In the genomic region with DNA sequence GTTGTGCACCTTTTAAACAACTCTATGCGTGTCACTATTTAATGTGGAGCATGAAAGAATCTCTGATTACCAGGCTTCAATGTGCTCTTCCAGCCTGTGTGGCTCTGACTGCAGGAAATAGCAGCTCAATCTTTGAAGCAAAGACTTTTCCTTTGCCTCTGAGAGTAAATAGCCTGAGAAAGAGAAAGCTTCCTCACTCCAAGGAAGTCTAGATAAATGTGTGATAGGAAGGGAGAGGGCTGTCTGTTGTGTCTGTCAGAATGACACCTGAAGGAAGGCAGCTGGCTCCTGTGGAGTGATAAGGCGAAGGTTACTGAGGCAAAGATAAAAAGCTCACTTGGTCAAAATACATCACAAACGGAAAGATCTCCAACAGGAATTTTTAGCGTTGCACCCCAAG, we compare ENCODE assay signal across 20 cellular contexts.
DNase-seq lines count a peak whose midpoint lies in the region; ATAC-seq and TF ChIP-seq lines count a peak whose summit lies in the region.
"Had no signal": no experiment of that assay in that cellular context is flagged by ENCODE, and none has a peak within 500 bp of the region (broad histone marks: within the 10 kb centered on the region; RNA-seq: fewer than 3 reads in every experiment).

No MANE protein-coding gene starts in this region.

- TF ChIP-seq CTCF in AG04450 (IDR thresholded peaks at IDR 0.05; ENCODE audit: low read depth, low read length) (no peak), IMR-90 (conservative IDR thresholded peaks at IDR 0.05; ENCODE audit: low read depth, low read length) (no peak), mucosa of descending colon (IDR thresholded peaks at IDR 0.05) (no peak), BE2C (IDR thresholded peaks at IDR 0.05; ENCODE audit: low read depth, low read length) (no peak)

- peak overlapping the region; percentile 98 for H3K18ac ChIP-seq in IMR-90 (ENCODE audit: low read depth, low read length)

- intact Hi-C loops in IMR-90 (cut with micrococcal nuclease) (loop anchor here (2.0 kb wide), 1 partner anchor 203 kb away; no protein-coding TSS in a partner anchor), mucosa of descending colon (cut with DNase I, micrococcal nuclease) (no loop called here), aorta (cut with DNase I) (loop anchor here in 1 of 2 donors (10.0 kb wide), 1 partner anchor 329 kb away; no protein-coding TSS in a partner anchor)

- H3K9me3 ChIP-seq in AG04450 (ENCODE audit: control insufficient read depth, insufficient read depth, low read length) (no peaks in the 10 kb centered on the region), IMR-90 (ENCODE audit: control insufficient read depth, insufficient read depth, low read length) (peaks cover 2% of the 10 kb centered on the region; the same call in 1 of the 2 replicates), mucosa of descending colon (no peaks in the 10 kb centered on the region), aorta (ENCODE audit: control insufficient read depth, low read length) (no peaks in the 10 kb centered on the region), BE2C (no peaks in the 10 kb centered on the region)

- H4K91ac ChIP-seq in IMR-90 (ENCODE audit: insufficient read depth, low read depth, low read length) = peak overlapping the region; percentile 97

- H2AK9ac ChIP-seq in IMR-90 (replicated peaks; ENCODE audit: low read depth, low read length, poor library complexity) = peak overlapping the region; percentile 63

- H2BK5ac ChIP-seq in IMR-90 (ENCODE audit: low read depth, low read length, poor library complexity, severe bottlenecking) = peak overlapping the region; percentile 100

- H3K56ac ChIP-seq in IMR-90 (ENCODE audit: extremely low read depth, insufficient read depth, low read length) = peak overlapping the region; percentile 75; the same call in 1 of the 2 replicates

- H3K4ac ChIP-seq in IMR-90 (ENCODE audit: low read depth, low read length) = peak overlapping the region; percentile 97

- no peak for DNase-seq in AG04450 (ENCODE audit: low read depth, low spot score)
- peak; percentile 32 for DNase-seq in IMR-90
- DNase-seq in dermis blood vessel endothelial cell = peak; percentile 3
- DNase-seq in mucosa of descending colon = no peak
- no peak for DNase-seq in aorta
- no peak for DNase-seq in NCI-H2029 (lab: John Stamatoyannopoulos, UW)
- DNase-seq in BE2C = no peak
- DNase-seq: activated CD4-positive, alpha-beta T cell treated with anti-CD3 and anti-CD28 coated beads for 36 hours; activated T-cell treated with anti-CD3 and anti-CD28 coated beads for 4 hours; COR-L47; hypothalamus; left lung; naive thymus-derived CD4-positive, alpha-beta T cell; NCI-H1436 treated with DMSO at 0.1 percent for 48 hours; NCI-H345; retina; stimulated activated CD4-positive, alpha-beta T cell treated with anti-CD3 and anti-CD28 coated beads, Interleukin-2, amount 100 ng/mL, for 48 hours; T-helper 9 cell had no signal

- H2BK15ac ChIP-seq in IMR-90 (ENCODE audit: low read depth, low read length) = peak overlapping the region; percentile 97; the same call in 2 of the 3 replicates

- dilution Hi-C loops in IMR-90 (cut with HindIII; ENCODE audit: low sequenced_read_pairs, unreplicated experiment) = no loop called here

- H3K27me3 ChIP-seq in AG04450 (ENCODE audit: control insufficient read depth, insufficient read depth, low read length) = no peaks in the 10 kb centered on the region
- H3K27me3 ChIP-seq in IMR-90 (ENCODE audit: control insufficient read depth, insufficient read depth, low read length) = no peaks in the 10 kb centered on the region
- no peaks in the 10 kb centered on the region for H3K27me3 ChIP-seq in aorta (ENCODE audit: control insufficient read depth in 1 of 2, insufficient read depth in 2 of 2, low read length in 1 of 2)
- H3K27me3 ChIP-seq in BE2C = no peaks in the 10 kb centered on the region
- H3K27me3 ChIP-seq: left lung had no signal

- WGBS in IMR-90 (ENCODE audit: extremely low coverage in 2 of 2, insufficient read length in 1 of 2), 2 experiments = no CpG with 5 or more reads among the region's 4 CpGs
- 51 to 52% methylated on average over 4 of the region's 4 CpGs for WGBS in aorta, 2 donors

- no peak overlapping the region for H3K4me3 ChIP-seq in AG04450 (ENCODE audit: low read depth, low read length)
- no peak overlapping the region for H3K4me3 ChIP-seq in IMR-90 (ENCODE audit: insufficient read depth, low read depth, low read length)
- no peak overlapping the region for H3K4me3 ChIP-seq in mucosa of descending colon
- no peak overlapping the region for H3K4me3 ChIP-seq in aorta (ENCODE audit: low read length in 2 of 2)
- H3K4me3 ChIP-seq in BE2C (ENCODE audit: low read depth, low read length) = no peak overlapping the region
- H3K4me3 ChIP-seq: GM12878, left lung had no signal

- H3K79me1 ChIP-seq in IMR-90 (ENCODE audit: low read depth in 1 of 2, low read length in 2 of 2) = no peaks in the 10 kb centered on the region

- BruUV-seq in IMR-90 (replicated peaks; lab: Mats Ljungman, UMichigan) = no TSS peak

- H2BK120ac ChIP-seq in IMR-90 (ENCODE audit: low read depth, low read length) = peak overlapping the region; percentile 99

- peak overlapping the region; percentile 62 for H3K27ac ChIP-seq in AG04450 (ENCODE audit: low read depth, low read length)
- H3K27ac ChIP-seq in IMR-90 (ENCODE audit: insufficient read depth, low read length) = peak overlapping the region; percentile 61; the same call in 1 of the 2 replicates
- no peak overlapping the region for H3K27ac ChIP-seq in aorta (ENCODE audit: low read depth in 1 of 2, low read length in 2 of 2)
- H3K27ac ChIP-seq: left lung had no signal

- peak overlapping the region; percentile 90 for H2AK5ac ChIP-seq in IMR-90 (ENCODE audit: low read depth, low read length)

- CTCF ChIA-PET in AG04450 (lab: Charles Lee) = interaction anchor here (1.2 to 5.3 kb wide), 10 partner anchors 11 to 1120 kb away, joined by 3 to 47 read pairs (median 4); partner anchors contain the start of gene EDIL3
- CTCF ChIA-PET in IMR-90 (lab: Yijun Ruan, JAX) = interaction anchor here (0.7 to 1.8 kb wide), 5 partner anchors 12 to 1123 kb away, joined by 3 to 5 read pairs (median 3); no protein-coding TSS in a partner anchor

- H3K14ac ChIP-seq in IMR-90 (replicated peaks; ENCODE audit: low read depth, low read length) = peak overlapping the region; percentile 84

- H3K4me2 ChIP-seq in IMR-90 (ENCODE audit: low read depth, low read length) = peak overlapping the region; percentile 89

- H4K5ac ChIP-seq in IMR-90 (ENCODE audit: low read depth, low read length) = peak overlapping the region; percentile 99

- H2AFZ ChIP-seq in IMR-90 (replicated peaks; ENCODE audit: low read length, poor library complexity) = peak overlapping the region; percentile 65

- peak overlapping the region; percentile 98 for H2BK20ac ChIP-seq in IMR-90 (ENCODE audit: low read depth, low read length)

- H3K4me1 ChIP-seq in IMR-90 (ENCODE audit: control insufficient read depth, insufficient read depth, low read length) = peaks cover 21% of the 10 kb centered on the region
- H3K4me1 ChIP-seq in mucosa of descending colon (ENCODE audit: low read depth) = peaks cover 12% of the 10 kb centered on the region
- no peaks in the 10 kb centered on the region for H3K4me1 ChIP-seq in aorta (ENCODE audit: control insufficient read depth in 1 of 2, insufficient read depth in 2 of 2, low read length in 2 of 2)
- peaks cover 13% of the 10 kb centered on the region for H3K4me1 ChIP-seq in BE2C

- H3K23ac ChIP-seq in IMR-90 (ENCODE audit: low read depth, low read length) = peak overlapping the region; percentile 96

- POLR2A ChIA-PET in AG04450 (lab: Yijun Ruan, JAX) = no interaction called here
- POLR2A ChIA-PET in IMR-90 (lab: Charles Lee; ENCODE audit: unreplicated experiment) = interaction anchor here (0.7 to 0.8 kb wide), 2 partner anchors 41 to 318 kb away, joined by 3 to 6 read pairs; no protein-coding TSS in a partner anchor

- no peaks in the 10 kb centered on the region for H4K20me1 ChIP-seq in IMR-90 (ENCODE audit: insufficient read depth, low read length)

- in situ Hi-C loops in IMR-90 (cut with MboI; ENCODE audit: low sequenced_read_pairs) = loop anchor here (5.0 kb wide), 1 partner anchor 451 kb away; no protein-coding TSS in a partner anchor

- peaks cover 3% of the 10 kb centered on the region for H3K9me1 ChIP-seq in IMR-90 (ENCODE audit: insufficient read depth, low read length)

- H4K8ac ChIP-seq in IMR-90 (ENCODE audit: low read depth in 2 of 2, low read length in 2 of 2) = peak overlapping the region; percentile 79 to 93

- no peaks in the 10 kb centered on the region for H3K36me3 ChIP-seq in IMR-90 (ENCODE audit: control insufficient read depth, insufficient read depth, low read length)
- no peaks in the 10 kb centered on the region for H3K36me3 ChIP-seq in mucosa of descending colon (ENCODE audit: low read depth)
- no peaks in the 10 kb centered on the region for H3K36me3 ChIP-seq in aorta (ENCODE audit: control insufficient read depth in 1 of 2, insufficient read depth in 2 of 2, low read length in 1 of 2)
- no peaks in the 10 kb centered on the region for H3K36me3 ChIP-seq in BE2C
- H3K36me3 ChIP-seq: left lung had no signal

- no peak for TF ChIP-seq POLR2A in IMR-90 (IDR thresholded peaks at IDR 0.05; ENCODE audit: low read depth, low read length)

- TF ChIP-seq RAD21 in IMR-90 (IDR thresholded peaks at IDR 0.05; ENCODE audit: low read length) = no peak

- H3K9ac ChIP-seq in IMR-90 (ENCODE audit: low read depth, low read length) = peak overlapping the region; percentile 51; the same call in 1 of the 2 replicates

- ATAC-seq in IMR-90 (ENCODE audit: low read depth) = peak; percentile 22
- peak; percentile 70 for ATAC-seq in mucosa of descending colon
- no peak for ATAC-seq in aorta (ENCODE audit: low FRiP score)
- no peak for ATAC-seq in HG02884 (IDR thresholded peaks at IDR 0.05; ENCODE audit: unreplicated experiment)
- ATAC-seq: activated CD4-positive, alpha-beta T cell treated with anti-CD3 and anti-CD28 coated beads for 36 hours; GM12878; naive thymus-derived CD4-positive, alpha-beta T cell had no signal

TF ChIP-seq in IMR-90, 13 proteins besides CTCF, POLR2A, EP300 and RAD21:
- TF ChIP-seq MAFK (IDR thresholded peaks at IDR 0.05; ENCODE audit: low read depth, low read length) (no peak), FOS (IDR thresholded peaks at IDR 0.05; ENCODE audit: low read depth, low read length) (no peak), RCOR1 (IDR thresholded peaks at IDR 0.05; ENCODE audit: insufficient replicate concordance, low read length) (no peak), MAZ (IDR thresholded peaks at IDR 0.05; ENCODE audit: borderline replicate concordance, low read depth, low read length) (no peak)
TF ChIP-seq in IMR-90: peak in this region for 0.

Comparison
In these comparisons a context has a peak if more than half of its experiments do, and no peak if none do; other contexts are left out.
1. DNase-seq: peak in IMR-90 (single experiment) and dermis blood vessel endothelial cell (single experiment); none in AG04450 (single experiment), mucosa of descending colon (0 of 3), aorta (0 of 2), NCI-H2029 (single experiment) and BE2C (single experiment).
2. H3K27ac ChIP-seq: peak in AG04450 (single experiment) and IMR-90 (single experiment); none in aorta (0 of 2).
3. ATAC-seq: peak in IMR-90 (single experiment) and mucosa of descending colon (single experiment); none in aorta (single experiment) and HG02884 (single experiment).